Comparison of ENCODE assay signal across 23 cellular contexts in genomic region chr21:42646076-42646825, GRCh38. TPM values are rescaled to one million over a fixed set of nuclear protein-coding genes. Genes with fewer than 3 reads are reported as not detected.
DNase-seq lines count a peak whose midpoint lies in the region; ATAC-seq and TF ChIP-seq lines count a peak whose summit lies in the region.
"Had no signal": no experiment of that assay in that cellular context is flagged by ENCODE, and none has a peak within 500 bp of the region (broad histone marks: within the 10 kb centered on the region; RNA-seq: fewer than 3 reads in every experiment).

No MANE protein-coding gene starts in this region.

- no peak overlapping the region for H3K14ac ChIP-seq in mesenchymal stem cell (ENCODE audit: low read length in 2 of 2)

- intact Hi-C loops in upper lobe of right lung (cut with DNase I): no loop called here

- H2BK12ac ChIP-seq in mesenchymal stem cell (ENCODE audit: low read length in 2 of 2): no peak overlapping the region

- no peak overlapping the region for H3K27ac ChIP-seq in RWPE2 (ENCODE audit: poor library complexity, severe bottlenecking)
- no peak overlapping the region for H3K27ac ChIP-seq in mesenchymal stem cell (ENCODE audit: low read length, poor library complexity, severe bottlenecking)
- no peak overlapping the region for H3K27ac ChIP-seq in upper lobe of right lung
- H3K27ac ChIP-seq: GM23248 had no signal

- no peak overlapping the region for H3K4me3 ChIP-seq in RWPE2 (ENCODE audit: severe bottlenecking)
- no peak overlapping the region for H3K4me3 ChIP-seq in mesenchymal stem cell (ENCODE audit: insufficient read depth in 1 of 2, low read depth in 1 of 2, low read length in 2 of 2)
- H3K4me3 ChIP-seq in upper lobe of right lung: no peak overlapping the region
- H3K4me3 ChIP-seq: GM23248, HAP-1 had no signal

- H4K91ac ChIP-seq in mesenchymal stem cell (ENCODE audit: low read length): peak overlapping the region; percentile 57

- no peaks in the 10 kb centered on the region for H3K9me3 ChIP-seq in RWPE2 (ENCODE audit: severe bottlenecking)
- H3K9me3 ChIP-seq in mesenchymal stem cell (ENCODE audit: control insufficient read depth, low read length): no peaks in the 10 kb centered on the region
- H3K9me3 ChIP-seq in upper lobe of right lung: no peaks in the 10 kb centered on the region
- H3K9me3 ChIP-seq: HAP-1, SK-N-SH had no signal

- H3K36me3 ChIP-seq in RWPE2 (ENCODE audit: low read depth): no peaks in the 10 kb centered on the region
- no peaks in the 10 kb centered on the region for H3K36me3 ChIP-seq in mesenchymal stem cell (ENCODE audit: control insufficient read depth in 1 of 2, insufficient read depth in 2 of 2, low read depth in 1 of 2, low read length in 2 of 2)
- H3K36me3 ChIP-seq in upper lobe of right lung: no peaks in the 10 kb centered on the region
- H3K36me3 ChIP-seq: HAP-1 had no signal

- no peaks in the 10 kb centered on the region for H3K79me1 ChIP-seq in mesenchymal stem cell (replicated peaks; ENCODE audit: low read length, poor library complexity, severe bottlenecking)

- no peaks in the 10 kb centered on the region for H3K9me3 Mint-ChIP-seq in activated naive CD8-positive, alpha-beta T cell treated with anti-CD3 and anti-CD28 coated beads, Interleukin-2, amount 10 ng/mL, durations not matched to agents 7 days and 5 days
- no peaks in the 10 kb centered on the region for H3K9me3 Mint-ChIP-seq in activated naive CD8-positive, alpha-beta T cell treated with anti-CD3 and anti-CD28 coated beads, Interleukin-2, amount 50 U/mL, for 24 hours
- H3K9me3 Mint-ChIP-seq: CD8-positive, alpha-beta memory T cell had no signal

- H3K9ac ChIP-seq in mesenchymal stem cell (ENCODE audit: low read length): no peak overlapping the region
- H3K9ac ChIP-seq: GM23248, SK-N-SH had no signal

- H3K4ac ChIP-seq in mesenchymal stem cell (ENCODE audit: low read depth in 1 of 2, low read length in 2 of 2): no peak overlapping the region

- H2BK5ac ChIP-seq in mesenchymal stem cell (ENCODE audit: low read depth, low read length, poor library complexity, severe bottlenecking): no peak overlapping the region

- H3K27ac Mint-ChIP-seq in activated naive CD8-positive, alpha-beta T cell treated with anti-CD3 and anti-CD28 coated beads, Interleukin-2, amount 10 ng/mL, durations not matched to agents 7 days and 5 days: no peak overlapping the region
- no peak overlapping the region for H3K27ac Mint-ChIP-seq in activated naive CD8-positive, alpha-beta T cell treated with anti-CD3 and anti-CD28 coated beads, Interleukin-2, amount 50 U/mL, for 24 hours
- H3K27ac Mint-ChIP-seq: CD8-positive, alpha-beta memory T cell had no signal

- no peak overlapping the region for H4K8ac ChIP-seq in mesenchymal stem cell (ENCODE audit: low read length)

- H3K4me1 ChIP-seq in RWPE2 (ENCODE audit: insufficient read depth, poor library complexity, severe bottlenecking): no peaks in the 10 kb centered on the region
- peaks cover 12% of the 10 kb centered on the region for H3K4me1 ChIP-seq in mesenchymal stem cell (ENCODE audit: control insufficient read depth, insufficient read depth, low read depth, low read length)
- H3K4me1 ChIP-seq in upper lobe of right lung: no peaks in the 10 kb centered on the region
- H3K4me1 ChIP-seq: HAP-1 had no signal

- no peak overlapping the region for H3K4me3 Mint-ChIP-seq in activated naive CD8-positive, alpha-beta T cell treated with anti-CD3 and anti-CD28 coated beads, Interleukin-2, amount 10 ng/mL, durations not matched to agents 7 days and 5 days
- H3K4me3 Mint-ChIP-seq in activated naive CD8-positive, alpha-beta T cell treated with anti-CD3 and anti-CD28 coated beads, Interleukin-2, amount 50 U/mL, for 24 hours: no peak overlapping the region
- H3K4me3 Mint-ChIP-seq: CD8-positive, alpha-beta memory T cell had no signal

- peaks cover 15% of the 10 kb centered on the region for H3K27me3 Mint-ChIP-seq in activated naive CD8-positive, alpha-beta T cell treated with anti-CD3 and anti-CD28 coated beads, Interleukin-2, amount 10 ng/mL, durations not matched to agents 7 days and 5 days
- peaks cover 8% of the 10 kb centered on the region for H3K27me3 Mint-ChIP-seq in activated naive CD8-positive, alpha-beta T cell treated with anti-CD3 and anti-CD28 coated beads, Interleukin-2, amount 50 U/mL, for 24 hours

- peaks cover 3% of the 10 kb centered on the region for H3K27me3 ChIP-seq in RWPE2 (ENCODE audit: insufficient read depth, poor library complexity, severe bottlenecking)
- H3K27me3 ChIP-seq in mesenchymal stem cell (ENCODE audit: control insufficient read depth in 1 of 2, insufficient read depth in 1 of 2, low read length in 2 of 2): peaks cover 17 to 35% of the 10 kb centered on the region in 2 experiments
- no peaks in the 10 kb centered on the region for H3K27me3 ChIP-seq in upper lobe of right lung

- H3K23ac ChIP-seq in mesenchymal stem cell (ENCODE audit: low read length in 2 of 2): no peak overlapping the region

- ATAC-seq in activated naive CD8-positive, alpha-beta T cell treated with anti-CD3 and anti-CD28 coated beads, Interleukin-2, amount 10 ng/mL, durations not matched to agents 7 days and 5 days (ENCODE audit: low read depth): no peak
- no peak for ATAC-seq in activated naive CD8-positive, alpha-beta T cell treated with anti-CD3 and anti-CD28 coated beads, Interleukin-2, amount 50 U/mL, for 24 hours
- ATAC-seq in RWPE2 (ENCODE audit: low read depth): no peak
- no peak for ATAC-seq in upper lobe of right lung

- POLR2A ChIA-PET in activated naive CD8-positive, alpha-beta T cell treated with anti-CD3 and anti-CD28 coated beads, Interleukin-2, amount 10 ng/mL, durations not matched to agents 7 days and 5 days (lab: Charles Lee): no interaction called here

- no peaks in the 10 kb centered on the region for H3K4me1 Mint-ChIP-seq in activated naive CD8-positive, alpha-beta T cell treated with anti-CD3 and anti-CD28 coated beads, Interleukin-2, amount 10 ng/mL, durations not matched to agents 7 days and 5 days
- no peaks in the 10 kb centered on the region for H3K4me1 Mint-ChIP-seq in activated naive CD8-positive, alpha-beta T cell treated with anti-CD3 and anti-CD28 coated beads, Interleukin-2, amount 50 U/mL, for 24 hours
- H3K4me1 Mint-ChIP-seq: CD8-positive, alpha-beta memory T cell had no signal

- no peaks in the 10 kb centered on the region for H3K36me3 Mint-ChIP-seq in activated naive CD8-positive, alpha-beta T cell treated with anti-CD3 and anti-CD28 coated beads, Interleukin-2, amount 10 ng/mL, durations not matched to agents 7 days and 5 days
- H3K36me3 Mint-ChIP-seq in activated naive CD8-positive, alpha-beta T cell treated with anti-CD3 and anti-CD28 coated beads, Interleukin-2, amount 50 U/mL, for 24 hours (ENCODE audit: low read depth): no peaks in the 10 kb centered on the region
- H3K36me3 Mint-ChIP-seq: CD8-positive, alpha-beta memory T cell had no signal

- TF ChIP-seq CTCF in RWPE2 (IDR thresholded peaks at IDR 0.05; ENCODE audit: poor library complexity, severe bottlenecking): no peak
- no peak for TF ChIP-seq CTCF in upper lobe of right lung (IDR thresholded peaks at IDR 0.05)

- no peak overlapping the region for H3K4me2 ChIP-seq in mesenchymal stem cell (ENCODE audit: low read length, poor library complexity, severe bottlenecking)
- H3K4me2 ChIP-seq: SK-N-SH had no signal

- WGBS in mesenchymal stem cell: 92% methylated on average over 14 of the region's 14 CpGs

- peak overlapping the region; percentile 24 for H2BK120ac ChIP-seq in mesenchymal stem cell (ENCODE audit: low read depth, low read length)

- peak; percentile 9 for DNase-seq in activated naive CD8-positive, alpha-beta T cell treated with anti-CD3 and anti-CD28 coated beads, Interleukin-2, amount 10 ng/mL, durations not matched to agents 7 days and 5 days
- DNase-seq in activated naive CD8-positive, alpha-beta T cell treated with anti-CD3 and anti-CD28 coated beads, Interleukin-2, amount 50 U/mL, for 24 hours: no peak
- DNase-seq in RWPE2 (ENCODE audit: low spot score) (peak; percentile 42), mesenchymal stem cell (no peak), upper lobe of right lung (peak; percentile 37), NCI-H526 treated with DMSO at 0.1 percent for 48 hours (lab: John Stamatoyannopoulos, UW) (no peak), NCI-H774 (lab: John Stamatoyannopoulos, UW) (no peak)
- DNase-seq: 8988T, C1 segment of cervical spinal cord, Calu3, GM23248, KG1, NCI-H1092, NCI-H146, NCI-H2029, NCI-H2227 treated with DMSO at 0.1 percent for 48 hours, NCI-H510A, NCI-H748 treated with DMSO at 0.1 percent for 48 hours, OCI-M1, SHP77, SK-N-SH had no signal

- no peak overlapping the region for H2AK5ac ChIP-seq in mesenchymal stem cell (ENCODE audit: low read length, severe bottlenecking)

- peak overlapping the region in 1 of 2 experiments; percentile 11 for H3K18ac ChIP-seq in mesenchymal stem cell (ENCODE audit: low read depth in 1 of 2, low read length in 2 of 2)

- no peak overlapping the region for H2BK15ac ChIP-seq in mesenchymal stem cell (ENCODE audit: low read depth, poor library complexity, severe bottlenecking)

- no peak overlapping the region for H2AFZ ChIP-seq in mesenchymal stem cell (ENCODE audit: low read depth, low read length)
- H2AFZ ChIP-seq: GM23248 had no signal

RNA-seq across cellular contexts. Expression of gene PDE9A, which starts 7.2 kb away (rescaled TPM):
- 1 to 10 TPM; 7.5 to 9.5 TPM for total RNA-seq in activated naive CD8-positive, alpha-beta T cell treated with anti-CD3 and anti-CD28 coated beads, Interleukin-2, amount 10 ng/mL, durations not matched to agents 7 days and 5 days
- 24.7 TPM for polyA plus RNA-seq in mesenchymal stem cell (2013, experiment 1 of 2)
- 24.2 TPM for polyA plus RNA-seq in mesenchymal stem cell (2013, experiment 2 of 2)
- 15.3 TPM for total RNA-seq in upper lobe of right lung
- total RNA-seq: GM23248 had no signal
- polyA plus RNA-seq: GM23248 had no signal

Comparison
In these comparisons a context has a peak if more than half of its experiments do, and no peak if none do; other contexts are left out.
1. DNase-seq: peak in activated naive CD8-positive, alpha-beta T cell treated with anti-CD3 and anti-CD28 coated beads, Interleukin-2, amount 10 ng/mL, durations not matched to agents 7 days and 5 days (single experiment), RWPE2 (single experiment) and upper lobe of right lung (single experiment); none in activated naive CD8-positive, alpha-beta T cell treated with anti-CD3 and anti-CD28 coated beads, Interleukin-2, amount 50 U/mL, for 24 hours (single experiment), mesenchymal stem cell (single experiment), NCI-H526 treated with DMSO at 0.1 percent for 48 hours (single experiment) and NCI-H774 (single experiment).